In the genomic region with DNA sequence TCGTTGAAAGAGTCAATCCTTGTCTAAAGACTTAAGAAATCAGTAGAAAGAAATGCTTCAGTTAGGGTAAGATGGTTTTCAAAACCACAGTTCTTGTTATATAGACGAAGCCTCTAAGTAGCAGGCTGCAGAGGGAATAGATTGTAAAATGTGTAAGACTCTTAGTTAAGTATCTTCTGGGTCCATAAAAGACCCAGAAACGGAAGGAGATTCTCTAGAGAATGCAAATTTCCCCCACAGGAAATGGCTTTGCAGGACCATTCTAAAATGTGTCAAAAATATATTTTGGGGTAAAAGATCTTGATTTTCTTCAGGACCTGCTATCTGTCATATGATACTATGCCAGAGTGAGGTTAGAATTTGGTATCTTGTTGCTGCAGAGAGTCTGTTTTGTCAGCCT, we compare ENCODE assay signal across 32 cellular contexts. TPM values are rescaled to one million over a fixed set of nuclear protein-coding genes. Genes with fewer than 3 reads are reported as not detected.
"Had no signal": no experiment of that assay in that cellular context is flagged by ENCODE, and none has a peak within 500 bp of the region (broad histone marks: within the 10 kb centered on the region; RNA-seq: fewer than 3 reads in every experiment).

No MANE protein-coding gene starts in this region.

- DNase-seq: activated CD4-positive, alpha-beta T cell treated with anti-CD3 and anti-CD28 coated beads for 4 hours; activated CD4-positive, alpha-beta T cell treated with anti-CD3 and anti-CD28 coated beads, Interleukin-2, amount 50 U/mL, for 4 hours; activated CD8-positive, alpha-beta memory T cell treated with anti-CD3 and anti-CD28 coated beads, Interleukin-2, amount 50 U/mL, for 48 hours; activated CD8-positive, alpha-beta T cell treated with anti-CD3 and anti-CD28 coated beads, Interleukin-2, amount 10 ng/mL, durations not matched to agents 7 days and 5 days; activated naive CD4-positive, alpha-beta T cell treated with anti-CD3 and anti-CD28 coated beads, Interleukin-2, amount 50 U/mL, for 16 hours; activated naive CD8-positive, alpha-beta T cell treated with anti-CD3 and anti-CD28 coated beads, Interleukin-2, amount 10 ng/mL, durations not matched to agents 7 days and 5 days; activated T-cell treated with anti-CD3 and anti-CD28 coated beads, Interleukin-2, amount 50 U/mL, for 1 hour; adrenal gland; anterior cingulate cortex; cerebellar nuclear complex; colonic mucosa; NCI-H1048; NCI-H146; NCI-H1930; NCI-H2171 treated with DMSO at 0.1 percent for 48 hours; NCI-H226; NCI-H526; NCI-H82; NK-92 treated with Interleukin-12 subunit alpha and Interleukin-12 subunit beta, amount 100 ng/mL, for 24 hours; OCI-M1; Right ventricle myocardium superior; RPMI8226; SJCRH30; SK-N-SH; T-helper 1 cell; WERI-Rb-1 had no signal

- H3K9me3 ChIP-seq: colonic mucosa had no signal

- H3K27me3 ChIP-seq: adrenal gland, colonic mucosa, SJCRH30 had no signal

- H3K4me1 ChIP-seq: adrenal gland, colonic mucosa, SJCRH30 had no signal

- H3K9ac ChIP-seq: SK-N-SH had no signal

- ATAC-seq: activated CD4-positive, CD25-positive, alpha-beta regulatory T cell treated with anti-CD3 and anti-CD28 coated beads, Interleukin-2, amount 50 U/mL, for 24 hours; activated CD8-positive, alpha-beta T cell treated with anti-CD3 and anti-CD28 coated beads, Interleukin-2, amount 10 ng/mL, durations not matched to agents 7 days and 5 days; Panc1 had no signal

- H3K4me2 ChIP-seq: SK-N-SH had no signal

- H3K4me3 ChIP-seq: adrenal gland, colonic mucosa, SJCRH30 had no signal

- H3K27ac ChIP-seq: adrenal gland, colonic mucosa, SJCRH30, WERI-Rb-1 had no signal

- H3K36me3 ChIP-seq: adrenal gland, colonic mucosa, SJCRH30, WERI-Rb-1 had no signal

RNA-seq across cellular contexts. Expression of gene OR2T1, which starts 13.4 kb away (rescaled TPM):
- total RNA-seq: activated CD8-positive, alpha-beta T cell treated with anti-CD3 and anti-CD28 coated beads, Interleukin-2, amount 10 ng/mL, durations not matched to agents 7 days and 5 days; activated naive CD8-positive, alpha-beta T cell treated with anti-CD3 and anti-CD28 coated beads, Interleukin-2, amount 10 ng/mL, durations not matched to agents 7 days and 5 days; adrenal gland; cardiac septum; colonic mucosa; M059J; NCI-H460; Right ventricle myocardium superior; SJCRH30; T-helper 2 cell treated with Interferon-gamma antibody and Interleukin-4, amounts not matched to agents 100 ng/mL and 5 ng/mL, for 36 hours had no signal
- polyA plus RNA-seq: adrenal gland, SK-N-SH had no signal

RNA-seq across cellular contexts. Expression of gene OR2T2, which starts 29.2 kb away (rescaled TPM):
- total RNA-seq: activated CD8-positive, alpha-beta T cell treated with anti-CD3 and anti-CD28 coated beads, Interleukin-2, amount 10 ng/mL, durations not matched to agents 7 days and 5 days; activated naive CD8-positive, alpha-beta T cell treated with anti-CD3 and anti-CD28 coated beads, Interleukin-2, amount 10 ng/mL, durations not matched to agents 7 days and 5 days; adrenal gland; cardiac septum; colonic mucosa; M059J; NCI-H460; Right ventricle myocardium superior; SJCRH30; T-helper 2 cell treated with Interferon-gamma antibody and Interleukin-4, amounts not matched to agents 100 ng/mL and 5 ng/mL, for 36 hours had no signal
- polyA plus RNA-seq: adrenal gland, SK-N-SH had no signal

RNA-seq across cellular contexts. Expression of gene OR2T6, which starts 40.7 kb away (rescaled TPM):
- total RNA-seq: activated CD8-positive, alpha-beta T cell treated with anti-CD3 and anti-CD28 coated beads, Interleukin-2, amount 10 ng/mL, durations not matched to agents 7 days and 5 days; activated naive CD8-positive, alpha-beta T cell treated with anti-CD3 and anti-CD28 coated beads, Interleukin-2, amount 10 ng/mL, durations not matched to agents 7 days and 5 days; adrenal gland; cardiac septum; colonic mucosa; M059J; NCI-H460; Right ventricle myocardium superior; SJCRH30; T-helper 2 cell treated with Interferon-gamma antibody and Interleukin-4, amounts not matched to agents 100 ng/mL and 5 ng/mL, for 36 hours had no signal
- polyA plus RNA-seq: adrenal gland, SK-N-SH had no signal

RNA-seq across cellular contexts. Expression of gene OR2T4, which starts 54.8 kb away (rescaled TPM):
- total RNA-seq: activated CD8-positive, alpha-beta T cell treated with anti-CD3 and anti-CD28 coated beads, Interleukin-2, amount 10 ng/mL, durations not matched to agents 7 days and 5 days; activated naive CD8-positive, alpha-beta T cell treated with anti-CD3 and anti-CD28 coated beads, Interleukin-2, amount 10 ng/mL, durations not matched to agents 7 days and 5 days; adrenal gland; cardiac septum; colonic mucosa; M059J; NCI-H460; Right ventricle myocardium superior; SJCRH30; T-helper 2 cell treated with Interferon-gamma antibody and Interleukin-4, amounts not matched to agents 100 ng/mL and 5 ng/mL, for 36 hours had no signal
- polyA plus RNA-seq: adrenal gland, SK-N-SH had no signal

RNA-seq across cellular contexts. Expression of gene OR2T3, which starts 56.9 kb away (rescaled TPM):
- total RNA-seq: activated CD8-positive, alpha-beta T cell treated with anti-CD3 and anti-CD28 coated beads, Interleukin-2, amount 10 ng/mL, durations not matched to agents 7 days and 5 days; activated naive CD8-positive, alpha-beta T cell treated with anti-CD3 and anti-CD28 coated beads, Interleukin-2, amount 10 ng/mL, durations not matched to agents 7 days and 5 days; adrenal gland; cardiac septum; colonic mucosa; M059J; NCI-H460; Right ventricle myocardium superior; SJCRH30; T-helper 2 cell treated with Interferon-gamma antibody and Interleukin-4, amounts not matched to agents 100 ng/mL and 5 ng/mL, for 36 hours had no signal
- polyA plus RNA-seq: adrenal gland, SK-N-SH had no signal
